Comparison of ENCODE assay signal across 9 cellular contexts in the genomic region with DNA sequence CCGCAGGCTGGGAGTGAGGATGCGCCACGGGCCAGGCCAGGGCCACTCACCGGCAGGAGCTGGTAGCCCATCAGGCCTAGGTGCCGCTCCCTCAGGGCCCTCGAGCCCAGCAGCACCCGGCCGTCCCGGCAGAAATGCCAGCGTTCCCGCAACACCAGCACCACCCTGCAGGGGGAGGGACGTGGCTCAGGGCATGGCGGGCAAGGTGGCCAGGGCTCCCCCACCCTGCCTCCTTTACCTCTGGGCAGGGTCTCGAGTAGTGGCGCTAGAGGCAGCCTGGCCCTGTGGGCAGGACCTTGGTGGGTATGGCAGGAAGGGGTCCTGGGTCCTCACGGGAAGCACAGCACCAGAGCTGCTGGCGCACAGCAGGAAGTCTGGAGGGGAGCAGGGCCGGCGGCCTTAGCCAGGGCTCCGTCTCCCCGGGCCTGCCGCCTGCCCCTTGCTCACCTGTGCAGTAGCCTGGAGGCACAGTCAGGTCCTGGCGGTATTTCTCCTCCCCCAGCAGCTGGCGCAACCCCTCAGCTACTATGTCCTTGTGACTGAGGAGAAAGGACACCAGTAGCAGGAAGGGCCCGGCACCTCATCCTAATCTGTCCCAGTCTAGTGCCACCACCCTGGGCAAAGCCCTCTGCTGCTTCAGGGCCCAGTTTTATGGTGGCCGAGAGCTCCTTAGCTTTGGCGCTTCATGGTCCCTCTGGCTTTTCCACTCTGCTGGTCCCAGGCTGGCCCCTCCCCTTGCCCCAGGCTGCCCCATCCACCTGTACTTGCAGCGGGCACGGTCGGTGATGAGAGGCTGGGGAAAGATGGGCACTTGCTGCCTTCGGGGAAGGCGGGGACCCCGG. TPM values are rescaled to one million over a fixed set of nuclear protein-coding genes. Genes with fewer than 3 reads are reported as not detected.
DNase-seq lines count a peak whose midpoint lies in the region; ATAC-seq, FAIRE-seq and TF ChIP-seq lines count a peak whose summit lies in the region.
"Had no signal": no experiment of that assay in that cellular context is flagged by ENCODE, and none has a peak within 500 bp of the region (broad histone marks: within the 10 kb centered on the region; RNA-seq: fewer than 3 reads in every experiment).

No MANE protein-coding gene starts in this region.

- H3K4me1 ChIP-seq in kidney (ENCODE audit: control insufficient read depth in 1 of 2, insufficient read depth in 1 of 2, low read depth in 1 of 2, low read length in 2 of 2): peaks cover 6 to 30% of the 10 kb centered on the region in 2 donors

- intact Hi-C loops in kidney (cut with DNase I): no loop called here

- no peak overlapping the region for H3K27ac Mint-ChIP-seq in activated naive CD8-positive, alpha-beta T cell treated with anti-CD3 and anti-CD28 coated beads for 36 hours

- H3K36me3 ChIP-seq in kidney (ENCODE audit: control insufficient read depth in 1 of 2, insufficient read depth in 2 of 2, low read length in 2 of 2): peaks cover 13% of the 10 kb centered on the region in 2 donors

- ATAC-seq in GM21825 (IDR thresholded peaks at IDR 0.05; ENCODE audit: unreplicated experiment) (no peak), HG02938 (IDR thresholded peaks at IDR 0.05; ENCODE audit: unreplicated experiment) (no peak), GM19328 (IDR thresholded peaks at IDR 0.05; ENCODE audit: unreplicated experiment) (no peak)

- TF ChIP-seq CTCF in AG09319 (IDR thresholded peaks at IDR 0.05; ENCODE audit: low read depth, low read length) (peak; percentile 28), GM12873 (IDR thresholded peaks at IDR 0.05; ENCODE audit: insufficient read depth, low read depth, low read length, missing control alignments) (peak; percentile 50), kidney (IDR thresholded peaks at IDR 0.05; ENCODE audit: borderline replicate concordance, extremely low read depth, insufficient read depth) (no peak)

- no peaks in the 10 kb centered on the region for H3K9me3 Mint-ChIP-seq in activated naive CD8-positive, alpha-beta T cell treated with anti-CD3 and anti-CD28 coated beads for 36 hours

- no peaks in the 10 kb centered on the region for H3K27me3 Mint-ChIP-seq in activated naive CD8-positive, alpha-beta T cell treated with anti-CD3 and anti-CD28 coated beads for 36 hours

- peaks cover 15% of the 10 kb centered on the region for H3K36me3 Mint-ChIP-seq in activated naive CD8-positive, alpha-beta T cell treated with anti-CD3 and anti-CD28 coated beads for 36 hours

- no peak overlapping the region for H3K9ac ChIP-seq in kidney (ENCODE audit: low read length in 2 of 2)

- H3K9me3 ChIP-seq in kidney (ENCODE audit: control insufficient read depth in 1 of 2, low read length in 2 of 2): no peaks in the 10 kb centered on the region

- peaks cover 16% of the 10 kb centered on the region for H3K4me1 Mint-ChIP-seq in activated naive CD8-positive, alpha-beta T cell treated with anti-CD3 and anti-CD28 coated beads for 36 hours

- DNase-seq in AG09319 (ENCODE audit: extremely low read depth, low read depth) (no peak), kidney (peak; percentile 79), NCI-H187 treated with DMSO at 0.1 percent for 48 hours (lab: John Stamatoyannopoulos, UW) (no peak)
- DNase-seq in activated naive CD8-positive, alpha-beta T cell treated with anti-CD3 and anti-CD28 coated beads for 36 hours: peak; percentile 35
- DNase-seq: SIG-M5 had no signal

- H3K4me3 ChIP-seq in kidney (ENCODE audit: low read length in 2 of 2): no peak overlapping the region

- H3K27ac ChIP-seq in kidney (ENCODE audit: low read depth in 2 of 2, low read length in 2 of 2): no peak overlapping the region

- no peak for FAIRE-seq in kidney (lab: Jason Lieb, UNC)

- no peak overlapping the region for H3K4me3 Mint-ChIP-seq in activated naive CD8-positive, alpha-beta T cell treated with anti-CD3 and anti-CD28 coated beads for 36 hours

RNA-seq across cellular contexts. Expression of gene FASTK, which starts 3.5 kb away (rescaled TPM):
- total RNA-seq in activated naive CD8-positive, alpha-beta T cell treated with anti-CD3 and anti-CD28 coated beads for 36 hours: 10 to 100 TPM; 65.9 to 68.7 TPM
- 71.2 TPM for total RNA-seq in kidney
- 116 TPM for polyA plus RNA-seq in kidney (ENCODE audit: insufficient read depth, low read depth, low replicate concordance)

RNA-seq across cellular contexts. Expression of gene TMUB1, which starts 6.2 kb away (rescaled TPM):
- 10 to 100 TPM; 59.2 to 59.3 TPM for total RNA-seq in activated naive CD8-positive, alpha-beta T cell treated with anti-CD3 and anti-CD28 coated beads for 36 hours
- 36.9 TPM for total RNA-seq in kidney
- 79.9 TPM for polyA plus RNA-seq in kidney (ENCODE audit: insufficient read depth, low read depth, low replicate concordance)

RNA-seq across cellular contexts. Expression of gene AGAP3, which starts 9.2 kb away (rescaled TPM):
- total RNA-seq in activated naive CD8-positive, alpha-beta T cell treated with anti-CD3 and anti-CD28 coated beads for 36 hours: 10 to 100 TPM; 24.8 to 25.3 TPM
- 64.4 TPM for total RNA-seq in kidney
- polyA plus RNA-seq in kidney (ENCODE audit: insufficient read depth, low read depth, low replicate concordance): 35.8 TPM

RNA-seq across cellular contexts. Expression of gene SLC4A2, which starts 17.7 kb away (rescaled TPM):
- total RNA-seq in activated naive CD8-positive, alpha-beta T cell treated with anti-CD3 and anti-CD28 coated beads for 36 hours: 10 to 100 TPM; 66.5 to 69.1 TPM
- total RNA-seq in kidney: 104 TPM
- 150 TPM for polyA plus RNA-seq in kidney (ENCODE audit: insufficient read depth, low read depth, low replicate concordance)

RNA-seq across cellular contexts. Expression of gene CDK5, which starts 19.4 kb away (rescaled TPM):
- total RNA-seq in activated naive CD8-positive, alpha-beta T cell treated with anti-CD3 and anti-CD28 coated beads for 36 hours: 10 to 100 TPM; 13.3 to 16.0 TPM
- total RNA-seq in kidney: 9.1 TPM
- 21.5 TPM for polyA plus RNA-seq in kidney (ENCODE audit: insufficient read depth, low read depth, low replicate concordance)

Comparison
In these comparisons a context has a peak if more than half of its experiments do, and no peak if none do; other contexts are left out.
1. DNase-seq: peak in activated naive CD8-positive, alpha-beta T cell treated with anti-CD3 and anti-CD28 coated beads for 36 hours (single experiment) and kidney (single experiment); none in AG09319 (single experiment) and NCI-H187 treated with DMSO at 0.1 percent for 48 hours (single experiment).